In the genomic region with DNA sequence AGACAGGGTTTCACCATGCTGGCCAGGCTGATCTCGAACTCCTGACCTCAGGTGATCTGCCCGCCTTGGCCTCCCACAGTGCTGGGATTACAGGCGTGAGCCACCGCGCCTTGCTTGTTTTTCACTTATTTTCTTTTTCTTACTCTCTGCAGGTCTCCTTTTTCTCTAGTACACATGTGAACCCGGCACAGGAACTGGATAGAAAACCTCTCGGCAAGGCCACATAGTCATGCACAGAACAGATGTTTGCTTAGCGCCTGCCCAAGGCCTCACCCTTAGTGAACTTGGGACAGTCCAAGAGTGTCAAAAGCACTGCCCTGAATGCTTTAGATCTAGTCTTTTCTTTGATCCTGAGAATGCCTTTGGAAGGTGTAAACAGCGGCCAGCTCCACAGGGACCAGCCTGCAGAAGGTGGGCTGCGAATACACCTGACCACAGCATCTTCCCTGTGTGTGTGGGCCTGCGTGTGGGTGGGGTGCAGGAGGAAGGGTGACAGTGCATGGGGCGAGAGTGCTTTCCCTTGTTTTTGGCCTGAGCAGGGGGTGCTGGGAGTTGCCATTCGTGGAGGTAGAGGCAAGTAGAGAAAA, we compare ENCODE assay signal across 27 cellular contexts. TPM values are rescaled to one million over a fixed set of nuclear protein-coding genes. Genes with fewer than 3 reads are reported as not detected.
DNase-seq lines count a peak whose midpoint lies in the region; ATAC-seq and TF ChIP-seq lines count a peak whose summit lies in the region.
"Had no signal": no experiment of that assay in that cellular context is flagged by ENCODE, and none has a peak within 500 bp of the region (broad histone marks: within the 10 kb centered on the region; RNA-seq: fewer than 3 reads in every experiment).

No MANE protein-coding gene starts in this region.

- H3K27ac ChIP-seq in esophagus squamous epithelium = peak overlapping the region; percentile 7 to 83 (median 30)
- H3K27ac ChIP-seq in mucosa of rectum (ENCODE audit: low read depth in 2 of 2, low read length in 2 of 2) = peak overlapping the region; percentile 95 to 97
- peak overlapping the region; percentile 87 to 94 (median 90) for H3K27ac ChIP-seq in transverse colon
- H3K27ac ChIP-seq: 22Rv1; BLaER1 treated with 17β-estradiol and CSF1 and Interleukin-3, amounts not matched to agents 10 nM and 100 nM; psoas muscle had no signal

- H3K9me3 Mint-ChIP-seq in T-helper 2 cell treated with Interferon-gamma antibody and Interleukin-4, amounts not matched to agents 5 μg/mL and 100 μg/mL, for 36 hours = no peaks in the 10 kb centered on the region
- no peaks in the 10 kb centered on the region for H3K9me3 Mint-ChIP-seq in T-cell
- H3K9me3 Mint-ChIP-seq: activated naive CD8-positive, alpha-beta T cell treated with anti-CD3 and anti-CD28 coated beads, Interleukin-2, amount 50 U/mL, for 24 hours; dendritic cell treated with granulocyte-macrophage colony-stimulating factor and Interleukin-4, amounts not matched to agents 40 ng/mL and 50 ng/mL, for 4 days; IgD-negative memory B cell; stimulated activated effector memory CD8-positive, alpha-beta T cell treated with anti-CD3 and anti-CD28 coated beads, Interleukin-12 subunit alpha, Interleukin-12 subunit beta, amount 100 ng/mL, for 72 hours had no signal

- ATAC-seq in GM21526 (IDR thresholded peaks at IDR 0.05; ENCODE audit: low FRiP score, unreplicated experiment) (no peak), T-cell (replicated peaks in 1 of 4) (no peak)
- ATAC-seq: activated CD4-positive, CD25-positive, alpha-beta regulatory T cell treated with anti-CD3 and anti-CD28 coated beads, Interleukin-2, amount 50 U/mL, for 24 hours; activated naive CD8-positive, alpha-beta T cell treated with anti-CD3 and anti-CD28 coated beads, Interleukin-2, amount 50 U/mL, for 24 hours; esophagus mucosa; HCT116; psoas muscle; stimulated activated effector memory CD8-positive, alpha-beta T cell treated with anti-CD3 and anti-CD28 coated beads, Interleukin-12 subunit alpha, Interleukin-12 subunit beta, amount 100 ng/mL, for 72 hours had no signal

- WGBS in esophagus squamous epithelium, 2 donors = 81 to 85% methylated on average over 8 to 12 of the region's 13 CpGs
- 55 to 93% methylated on average over 7 to 13 of the region's 13 CpGs for WGBS in transverse colon (ENCODE audit: low coverage in 1 of 2), 2 donors

- in situ Hi-C loops in transverse colon (cut with MboI; ENCODE audit: low pct_ligation_motif_present in 1 of 4, low pct_unique_long_range_greater_than_20kb in 1 of 4, low sequenced_read_pairs in 3 of 4) = no loop called here

- no peak overlapping the region for H3K4me3 Mint-ChIP-seq in T-helper 2 cell treated with Interferon-gamma antibody and Interleukin-4, amounts not matched to agents 5 μg/mL and 100 μg/mL, for 36 hours
- no peak overlapping the region for H3K4me3 Mint-ChIP-seq in T-cell
- H3K4me3 Mint-ChIP-seq: activated naive CD8-positive, alpha-beta T cell treated with anti-CD3 and anti-CD28 coated beads, Interleukin-2, amount 50 U/mL, for 24 hours; dendritic cell treated with granulocyte-macrophage colony-stimulating factor and Interleukin-4, amounts not matched to agents 40 ng/mL and 50 ng/mL, for 4 days; IgD-negative memory B cell; stimulated activated effector memory CD8-positive, alpha-beta T cell treated with anti-CD3 and anti-CD28 coated beads, Interleukin-12 subunit alpha, Interleukin-12 subunit beta, amount 100 ng/mL, for 72 hours had no signal

- peak overlapping the region; percentile 20 for H3K27ac Mint-ChIP-seq in T-helper 2 cell treated with Interferon-gamma antibody and Interleukin-4, amounts not matched to agents 5 μg/mL and 100 μg/mL, for 36 hours
- H3K27ac Mint-ChIP-seq in T-cell = no peak overlapping the region
- H3K27ac Mint-ChIP-seq: activated naive CD8-positive, alpha-beta T cell treated with anti-CD3 and anti-CD28 coated beads, Interleukin-2, amount 50 U/mL, for 24 hours; IgD-negative memory B cell; stimulated activated effector memory CD8-positive, alpha-beta T cell treated with anti-CD3 and anti-CD28 coated beads, Interleukin-12 subunit alpha, Interleukin-12 subunit beta, amount 100 ng/mL, for 72 hours had no signal

- H3K4me1 ChIP-seq in esophagus squamous epithelium (peaks cover 12 to 88% (median 59%) of the 10 kb centered on the region in 3 donors), mucosa of rectum (ENCODE audit: control insufficient read depth in 2 of 2, insufficient read depth in 2 of 2, low read length in 2 of 2) (peaks cover 58 to 88% of the 10 kb centered on the region in 2 donors), transverse colon (peaks cover 22 to 88% (median 51%) of the 10 kb centered on the region in 4 donors)

- no peak for DNase-seq in T-helper 2 cell treated with Interferon-gamma antibody and Interleukin-4, amounts not matched to agents 5 μg/mL and 100 μg/mL, for 36 hours (ENCODE audit: low spot score)
- DNase-seq in T-helper 2 cell = no peak
- no peak for DNase-seq in esophagus squamous epithelium (lab: John Stamatoyannopoulos, UW)
- peak; percentile 72 for DNase-seq in transverse colon
- no peak for DNase-seq in T-cell
- DNase-seq in H4 (ENCODE audit: low spot score) = no peak
- DNase-seq: activated CD4-positive, alpha-beta T cell treated with anti-CD3 and anti-CD28 coated beads, Interleukin-2, amount 50 U/mL, for 4 hours; activated naive CD4-positive, alpha-beta T cell; activated naive CD8-positive, alpha-beta T cell treated with anti-CD3 and anti-CD28 coated beads, Interleukin-2, amount 50 U/mL, for 24 hours; activated T-cell treated with anti-CD3 and anti-CD28 coated beads, Interleukin-2, amount 50 U/mL, for 48 hours; DMS53; mammary epithelial cell; NCI-H1048; NCI-H1694; NCI-H510A treated with DMSO at 0.1 percent for 48 hours; psoas muscle; stimulated activated CD4-positive, alpha-beta T cell treated with anti-CD3 and anti-CD28 coated beads, Interleukin-15, amount 100 ng/mL, for 24 hours had no signal

- TF ChIP-seq POLR2A in esophagus squamous epithelium (IDR thresholded peaks at IDR 0.05) = no peak
- TF ChIP-seq POLR2A in transverse colon (IDR thresholded peaks at IDR 0.05) = peak; percentile 32

- H3K27me3 ChIP-seq in esophagus squamous epithelium = no peaks in the 10 kb centered on the region
- H3K27me3 ChIP-seq in mucosa of rectum (ENCODE audit: control insufficient read depth in 2 of 2, insufficient read depth in 2 of 2, low read length in 2 of 2) = no peaks in the 10 kb centered on the region
- H3K27me3 ChIP-seq in transverse colon = no peaks in the 10 kb centered on the region
- H3K27me3 ChIP-seq: BLaER1 treated with 17β-estradiol and CSF1 and Interleukin-3, amounts not matched to agents 10 nM and 100 nM had no signal

- CTCF ChIA-PET in T-cell (lab: Charles Lee) = no interaction called here

- H3K36me3 ChIP-seq in esophagus squamous epithelium (peaks cover 0 to 93% (median 18%) of the 10 kb centered on the region in 3 donors), mucosa of rectum (ENCODE audit: control insufficient read depth in 2 of 2, insufficient read depth in 2 of 2, low read length in 2 of 2) (peaks cover 10 to 32% of the 10 kb centered on the region in 2 donors), transverse colon (no peaks in the 10 kb centered on the region)

- H3K9me3 ChIP-seq in esophagus squamous epithelium = no peaks in the 10 kb centered on the region
- H3K9me3 ChIP-seq in mucosa of rectum (ENCODE audit: control insufficient read depth in 2 of 2, low read length in 2 of 2) = no peaks in the 10 kb centered on the region
- no peaks in the 10 kb centered on the region for H3K9me3 ChIP-seq in transverse colon
- H3K9me3 ChIP-seq: BLaER1 treated with 17β-estradiol and CSF1 and Interleukin-3, amounts not matched to agents 10 nM and 100 nM; psoas muscle had no signal

- H3K36me3 Mint-ChIP-seq in T-helper 2 cell treated with Interferon-gamma antibody and Interleukin-4, amounts not matched to agents 5 μg/mL and 100 μg/mL, for 36 hours (ENCODE audit: low read depth) = no peaks in the 10 kb centered on the region
- H3K36me3 Mint-ChIP-seq in T-cell = peaks cover 2% of the 10 kb centered on the region
- H3K36me3 Mint-ChIP-seq: stimulated activated effector memory CD8-positive, alpha-beta T cell treated with anti-CD3 and anti-CD28 coated beads, Interleukin-12 subunit alpha, Interleukin-12 subunit beta, amount 100 ng/mL, for 72 hours had no signal

- no peak for TF ChIP-seq EP300 in transverse colon (IDR thresholded peaks at IDR 0.05; ENCODE audit: low read depth)

- intact Hi-C loops in esophagus squamous epithelium (cut with DNase I) (no loop called here), transverse colon (cut with DNase I; ENCODE audit: low total_unique reads) (no loop called here)

- H3K4me3 ChIP-seq in esophagus squamous epithelium = no peak overlapping the region
- peak overlapping the region in 1 of 2 donors; percentile 31 for H3K4me3 ChIP-seq in mucosa of rectum (ENCODE audit: low read length in 2 of 2)
- no peak overlapping the region for H3K4me3 ChIP-seq in transverse colon
- H3K4me3 ChIP-seq: BLaER1 treated with 17β-estradiol and CSF1 and Interleukin-3, amounts not matched to agents 10 nM and 100 nM; psoas muscle had no signal

- H3K27me3 Mint-ChIP-seq in T-helper 2 cell treated with Interferon-gamma antibody and Interleukin-4, amounts not matched to agents 5 μg/mL and 100 μg/mL, for 36 hours (ENCODE audit: low read depth) = no peaks in the 10 kb centered on the region
- no peaks in the 10 kb centered on the region for H3K27me3 Mint-ChIP-seq in T-cell
- H3K27me3 Mint-ChIP-seq: activated naive CD8-positive, alpha-beta T cell treated with anti-CD3 and anti-CD28 coated beads, Interleukin-2, amount 50 U/mL, for 24 hours; dendritic cell treated with granulocyte-macrophage colony-stimulating factor and Interleukin-4, amounts not matched to agents 40 ng/mL and 50 ng/mL, for 4 days; IgD-negative memory B cell had no signal

- POLR2A ChIA-PET in T-cell (lab: Charles Lee) = no interaction called here

- peak overlapping the region; percentile 58 to 68 for H3K9ac ChIP-seq in mucosa of rectum (ENCODE audit: low read depth in 1 of 2, low read length in 2 of 2)
- H3K9ac ChIP-seq: BLaER1 treated with 17β-estradiol and CSF1 and Interleukin-3, amounts not matched to agents 10 nM and 100 nM had no signal

- peaks cover 2% of the 10 kb centered on the region for H3K4me1 Mint-ChIP-seq in T-helper 2 cell treated with Interferon-gamma antibody and Interleukin-4, amounts not matched to agents 5 μg/mL and 100 μg/mL, for 36 hours (ENCODE audit: low read depth)
- no peaks in the 10 kb centered on the region for H3K4me1 Mint-ChIP-seq in T-cell
- H3K4me1 Mint-ChIP-seq: activated naive CD8-positive, alpha-beta T cell treated with anti-CD3 and anti-CD28 coated beads, Interleukin-2, amount 50 U/mL, for 24 hours; stimulated activated effector memory CD8-positive, alpha-beta T cell treated with anti-CD3 and anti-CD28 coated beads, Interleukin-12 subunit alpha, Interleukin-12 subunit beta, amount 100 ng/mL, for 72 hours had no signal

- TF ChIP-seq CTCF in esophagus squamous epithelium (IDR thresholded peaks at IDR 0.05) (no peak), transverse colon (IDR thresholded peaks at IDR 0.05) (no peak)

RNA-seq across cellular contexts. Expression of a gene that starts 27.0 kb away (rescaled TPM):
- total RNA-seq in esophagus squamous epithelium (100 to 1,000 TPM; 121 to 235 (median 164) TPM), transverse colon (100 to 1,000 TPM in 1 of 4 donors, 10 to 100 TPM in 3; 50.1 to 290 (median 84.6) TPM), T-cell (10 to 100 TPM in 1 of 5 donors, 1 to 10 TPM in 4; 3.1 to 12.2 (median 5.0) TPM)
- 38.9 and 41.4 TPM in 2 replicates for total RNA-seq in H4 (2014; rRNA removed; shearing (Covaris generic))

Comparison
In these comparisons a context has a peak if more than half of its experiments do, and no peak if none do; other contexts are left out.
1. H3K27ac ChIP-seq: peak in every context shown above with its lines; median percentile 96 in mucosa of rectum; 90 in transverse colon; 30 in esophagus squamous epithelium.